Comparison of ENCODE assay signal across 17 cellular contexts in genomic region chr21:14547834-14548513, GRCh38. TPM values are rescaled to one million over a fixed set of nuclear protein-coding genes. Genes with fewer than 3 reads are reported as not detected.
DNase-seq lines count a peak whose midpoint lies in the region; ATAC-seq, FAIRE-seq and TF ChIP-seq lines count a peak whose summit lies in the region.
"Had no signal": no experiment of that assay in that cellular context is flagged by ENCODE, and none has a peak within 500 bp of the region (broad histone marks: within the 10 kb centered on the region; RNA-seq: fewer than 3 reads in every experiment).

No MANE protein-coding gene starts in this region.

- H3K79me2 ChIP-seq in MM.1S (ENCODE audit: low read length) (no peaks in the 10 kb centered on the region), K562 (ENCODE audit: control insufficient read depth, insufficient read depth, low read length) (peaks cover 39% of the 10 kb centered on the region)

- WGBS in K562 (ENCODE audit: insufficient coverage, low coverage, missing lambda C conversion rate): 6% methylated on average over 3 of the region's 3 CpGs
- WGBS in gastroesophageal sphincter (ENCODE audit: low coverage in 1 of 2), 2 donors: 71 to 74% methylated on average over 2 to 3 of the region's 3 CpGs

- H3K4me1 ChIP-seq in CD4-positive, CD25-positive, alpha-beta regulatory T cell (ENCODE audit: control insufficient read depth, insufficient read depth, low read length, poor library complexity, severe bottlenecking): peaks cover 55% of the 10 kb centered on the region
- H3K4me1 ChIP-seq in MM.1S (ENCODE audit: low read length) (peaks cover 16% of the 10 kb centered on the region; the same call in 1 of the 2 replicates), K562 (replicated peaks in 1 of 2; ENCODE audit: control insufficient read depth in 2 of 2, insufficient read depth in 2 of 2, low read length in 2 of 2) (peaks cover 0 to 16% of the 10 kb centered on the region in 2 experiments; a peak in 2 of 5 replicates), gastroesophageal sphincter (no peaks in the 10 kb centered on the region)

- no peak overlapping the region for H3K9ac ChIP-seq in MM.1S (ENCODE audit: low read length)
- peak overlapping the region in 1 of 2 experiments; percentile 29; a peak in 1 of 4 replicates for H3K9ac ChIP-seq in K562 (ENCODE audit: insufficient read depth in 1 of 2, low read depth in 2 of 2, low read length in 2 of 2)

- POLR2A ChIA-PET in K562 (lab: Yijun Ruan, JAX): no interaction called here

- no peak for TF ChIP-seq RAD21 in K562 (CRISPR knock-in tag; conservative IDR thresholded peaks at IDR 0.05 in 1 of 2, IDR thresholded peaks at IDR 0.05 in 1 of 2)

- no peaks in the 10 kb centered on the region for H3K9me2 ChIP-seq in MM.1S (replicated peaks; ENCODE audit: insufficient read depth, low read length)

- H4K20me1 ChIP-seq in MM.1S (ENCODE audit: insufficient read depth, low read length) (no peaks in the 10 kb centered on the region), K562 (replicated peaks; ENCODE audit: control insufficient read depth, insufficient read depth, low read length) (no peaks in the 10 kb centered on the region)

- intact Hi-C loops in K562 (cut with micrococcal nuclease): loop anchor here (2.0 to 5.0 kb wide), 2 partner anchors 54 to 93 kb away; no protein-coding TSS in a partner anchor
- intact Hi-C loops in left colon (cut with DNase I, micrococcal nuclease): no loop called here

- CTCF ChIA-PET in K562 (lab: Yijun Ruan, JAX; ENCODE audit: low intra/inter-chr PET ratio): no interaction called here

- no peak for TF ChIP-seq POLR2A in K562 (conservative IDR thresholded peaks at IDR 0.05)
- no peak for TF ChIP-seq POLR2A in gastroesophageal sphincter (IDR thresholded peaks at IDR 0.05)

- H2AFZ ChIP-seq in MM.1S (ENCODE audit: low read length) (0 out of 2 replicates have a peak overlapping the region, but pooled peaks have one; percentile 37), K562 (ENCODE audit: low read depth, low read length) (peak overlapping the region; percentile 58)

- peaks cover 4% of the 10 kb centered on the region for H3K36me3 Mint-ChIP-seq in CD4-positive, CD25-positive, alpha-beta regulatory T cell

- DNase-seq in CD4-positive, CD25-positive, alpha-beta regulatory T cell: peak in 1 of 3 donors; percentile 50
- DNase-seq in GM19239 (ENCODE audit: insufficient read length, low spot score) (no peak), MM.1S (peak; percentile 45), K562 (ENCODE audit: extremely low read depth in 1 of 4, low spot score in 3 of 4) (no peak), putamen (ENCODE audit: low spot score) (no peak), frontal cortex (ENCODE audit: low spot score in 2 of 2) (no peak), left colon (no peak)
- DNase-seq: brain microvascular endothelial cell, NCI-H1436 treated with DMSO at 0.1 percent for 48 hours, NCI-H524 treated with DMSO at 0.1 percent for 48 hours, right cardiac atrium had no signal

- FAIRE-seq in GM19239 (lab: Jason Lieb, UNC) (peak; percentile 86), K562 (lab: Jason Lieb, UNC) (no peak), frontal cortex (lab: Jason Lieb, UNC) (no peak)
- FAIRE-seq: GM12891, keratinocyte had no signal

- H3K4me2 ChIP-seq in MM.1S (ENCODE audit: low read depth, low read length) (peak overlapping the region; percentile 40; the same call in 1 of the 2 replicates), K562 (ENCODE audit: insufficient read depth, low read length) (peak overlapping the region; percentile 40; the same call in 1 of the 2 replicates)

- no peak for TF ChIP-seq CTCF in MM.1S (IDR thresholded peaks at IDR 0.05; ENCODE audit: low read length)
- no peak for TF ChIP-seq CTCF in K562 (IDR thresholded peaks at IDR 0.05 in 2 of 3, conservative IDR thresholded peaks at IDR 0.05 in 1 of 3; ENCODE audit: insufficient read depth in 2 of 3, low read depth in 1 of 3, low read length in 3 of 3)
- TF ChIP-seq CTCF in gastroesophageal sphincter (IDR thresholded peaks at IDR 0.05): no peak

- no peaks in the 10 kb centered on the region for H3K36me3 ChIP-seq in CD4-positive, CD25-positive, alpha-beta regulatory T cell (ENCODE audit: control insufficient read depth, insufficient read depth, low read length)
- H3K36me3 ChIP-seq in MM.1S (replicated peaks; ENCODE audit: insufficient read depth, low read length): no peaks in the 10 kb centered on the region
- H3K36me3 ChIP-seq in K562 (ENCODE audit: control insufficient read depth, insufficient read depth, low read length): peaks cover 10% of the 10 kb centered on the region; the same call in 2 of the 3 replicates
- no peaks in the 10 kb centered on the region for H3K36me3 ChIP-seq in gastroesophageal sphincter
- H3K36me3 ChIP-seq: brain microvascular endothelial cell had no signal

- H3K9me3 Mint-ChIP-seq in CD4-positive, CD25-positive, alpha-beta regulatory T cell: peaks cover 0 to 4% (median 0%) of the 10 kb centered on the region in 7 donors

- no peak for ATAC-seq in CD4-positive, CD25-positive, alpha-beta regulatory T cell (ENCODE audit: low read depth in 2 of 2)
- no peak for ATAC-seq in K562
- ATAC-seq in gastroesophageal sphincter: no peak
- ATAC-seq in left colon: no peak
- ATAC-seq: HCT116 had no signal

- H3K9me1 ChIP-seq in K562 (ENCODE audit: control insufficient read depth, insufficient read depth, low read length): no peaks in the 10 kb centered on the region

- H3K27me3 Mint-ChIP-seq in CD4-positive, CD25-positive, alpha-beta regulatory T cell: no peaks in the 10 kb centered on the region
- H3K27me3 Mint-ChIP-seq: B cell had no signal

- peak overlapping the region; percentile 87 for H3K27ac ChIP-seq in CD4-positive, CD25-positive, alpha-beta regulatory T cell (ENCODE audit: insufficient read depth, low read length, poor library complexity, severe bottlenecking)
- peak overlapping the region; percentile 14; the same call in 1 of the 2 replicates for H3K27ac ChIP-seq in MM.1S (ENCODE audit: low read length)
- peak overlapping the region; percentile 24; the same call in 1 of the 3 replicates for H3K27ac ChIP-seq in K562 (ENCODE audit: extremely low read depth, low read depth, low read length)
- no peak overlapping the region for H3K27ac ChIP-seq in gastroesophageal sphincter
- H3K27ac ChIP-seq: brain microvascular endothelial cell had no signal

- H3K4me3 Mint-ChIP-seq in CD4-positive, CD25-positive, alpha-beta regulatory T cell: peak overlapping the region; percentile 9 to 83 (median 56)
- H3K4me3 Mint-ChIP-seq: B cell had no signal

- H3K4me1 Mint-ChIP-seq in CD4-positive, CD25-positive, alpha-beta regulatory T cell: peaks cover 26 to 62% (median 50%) of the 10 kb centered on the region in 4 donors

- H3K27ac Mint-ChIP-seq in CD4-positive, CD25-positive, alpha-beta regulatory T cell: peak overlapping the region; percentile 91 to 97 (median 91)
- H3K27ac Mint-ChIP-seq: B cell had no signal

- H3K4me3 ChIP-seq in CD4-positive, CD25-positive, alpha-beta regulatory T cell (ENCODE audit: low read depth, low read length): peak overlapping the region; percentile 64
- H3K4me3 ChIP-seq in MM.1S (ENCODE audit: low read length) (no peak overlapping the region; the same call in 1 of the 2 replicates), K562 (no peak overlapping the region), gastroesophageal sphincter (no peak overlapping the region)

- BruUV-seq in K562 (replicated peaks; lab: Mats Ljungman, UMichigan): no TSS peak

- H3K9me3 ChIP-seq in CD4-positive, CD25-positive, alpha-beta regulatory T cell (ENCODE audit: control insufficient read depth in 2 of 2, low read length in 2 of 2): no peaks in the 10 kb centered on the region
- no peaks in the 10 kb centered on the region for H3K9me3 ChIP-seq in MM.1S (replicated peaks; ENCODE audit: insufficient read depth, low read length)
- no peaks in the 10 kb centered on the region for H3K9me3 ChIP-seq in K562 (replicated peaks; ENCODE audit: control insufficient read depth, insufficient read depth, low read depth, low read length)
- no peaks in the 10 kb centered on the region for H3K9me3 ChIP-seq in gastroesophageal sphincter

- TF ChIP-seq EP300 in K562 (IDR thresholded peaks at IDR 0.05; ENCODE audit: low read length): no peak
- no peak for TF ChIP-seq EP300 in gastroesophageal sphincter (IDR thresholded peaks at IDR 0.05)

- H3F3A ChIP-seq in MM.1S (ENCODE audit: insufficient read depth, low read length): peaks cover 8% of the 10 kb centered on the region; the same call in 1 of the 2 replicates

- in situ Hi-C loops in K562 (cut with MboI): no loop called here

- no peaks in the 10 kb centered on the region for H3K27me3 ChIP-seq in CD4-positive, CD25-positive, alpha-beta regulatory T cell (ENCODE audit: control insufficient read depth, insufficient read depth, low read length)
- H3K27me3 ChIP-seq in MM.1S (replicated peaks; ENCODE audit: insufficient read depth, low read length) (no peaks in the 10 kb centered on the region), K562 (ENCODE audit: control insufficient read depth in 2 of 2, insufficient read depth in 2 of 2, low read length in 2 of 2) (no peaks in the 10 kb centered on the region), gastroesophageal sphincter (no peaks in the 10 kb centered on the region)
- H3K27me3 ChIP-seq: brain microvascular endothelial cell had no signal

TF ChIP-seq in K562, 482 proteins besides CTCF, POLR2A, EP300 and RAD21 (continues in another document):
- TF ChIP-seq DMBX1 (CRISPR knock-in tag; IDR thresholded peaks at IDR 0.05; ENCODE audit: borderline replicate concordance) (no peak), ZNF316 (IDR thresholded peaks at IDR 0.05) (peak; percentile 71)

RNA-seq across cellular contexts. Expression of gene SAMSN1, which starts 1.9 kb away (rescaled TPM):
- 112 TPM for total RNA-seq in CD4-positive, CD25-positive, alpha-beta regulatory T cell
- 10 to 100 TPM; 44.8 to 51.6 (median 50.5) TPM for polyA plus RNA-seq in CD4-positive, CD25-positive, alpha-beta regulatory T cell
- 35.2 and 136 TPM in 2 replicates for total RNA-seq in K562 (2011; cell fraction: chromatin; rRNA removed; ENCODE audit: low replicate concordance)
- 20.5 and 30.3 TPM in 2 replicates for total RNA-seq in K562 (2011; cell fraction: nucleolus; rRNA removed)
- 46.3 and 72.5 TPM in 2 replicates for total RNA-seq in K562 (2011; cell fraction: nucleoplasm; rRNA removed)
- total RNA-seq in K562 (2014; rRNA removed) (96.8 and 106 TPM in 2 replicates), K562 (2014; rRNA removed; fragmentation: Illumina TruSeq; extraction: Trizol) (201 and 218 TPM in 2 replicates), K562 (2015; rRNA removed; fragmentation: Illumina TruSeq; extraction: Trizol) (143 and 159 TPM in 2 replicates), K562 (2021) (101 and 118 TPM in 2 replicates), gastroesophageal sphincter (10 to 100 TPM in 1 of 4 donors, 1 to 10 TPM in 3; 1.0 to 13.5 (median 4.2) TPM), frontal cortex (3.3 TPM), left colon (1 to 10 TPM; 2.8 to 4.2 TPM)
- polyA plus RNA-seq in K562 (2011; rRNA removed) (135 and 151 TPM in 2 replicates), K562 (2014; fragmentation: Illumina TruSeq; extraction: Trizol) (172 and 209 TPM in 2 replicates), K562 (2014; fragmentation: Nextera tagmentation; extraction: Ambion mirVana) (100 to 1,000 TPM; 184 to 223 TPM), K562 (2014; rRNA removed) (129 and 135 TPM in 2 replicates)
- 22.7 and 52.5 TPM in 2 replicates for polyA plus RNA-seq in K562 (2011; cell fraction: cytosol; rRNA removed)
- polyA plus RNA-seq in K562 (2011; cell fraction: nucleus; rRNA removed): 48.6 and 89.9 TPM in 2 replicates
- polyA plus RNA-seq in K562 (2012): 101 and 117 TPM in 2 replicates
- polyA minus RNA-seq in K562 (2011; rRNA and poly(A)+ RNA removed): 95.4 and 142 TPM in 2 replicates
- 33.6 and 37.9 TPM in 2 replicates for polyA minus RNA-seq in K562 (2011; cell fraction: cytosol; rRNA and poly(A)+ RNA removed)
- polyA minus RNA-seq in K562 (2011; cell fraction: nucleus; rRNA and poly(A)+ RNA removed): 39.7 and 92.0 TPM in 2 replicates
- total RNA-seq: Daoy had no signal
- polyA plus RNA-seq: keratinocyte had no signal

Comparison
In these comparisons a context has a peak if more than half of its experiments do, and no peak if none do; other contexts are left out.
1. H3K27ac ChIP-seq: peak in CD4-positive, CD25-positive, alpha-beta regulatory T cell (single experiment), MM.1S (single experiment) and K562 (single experiment); none in gastroesophageal sphincter (0 of 4).